In the genomic region with DNA sequence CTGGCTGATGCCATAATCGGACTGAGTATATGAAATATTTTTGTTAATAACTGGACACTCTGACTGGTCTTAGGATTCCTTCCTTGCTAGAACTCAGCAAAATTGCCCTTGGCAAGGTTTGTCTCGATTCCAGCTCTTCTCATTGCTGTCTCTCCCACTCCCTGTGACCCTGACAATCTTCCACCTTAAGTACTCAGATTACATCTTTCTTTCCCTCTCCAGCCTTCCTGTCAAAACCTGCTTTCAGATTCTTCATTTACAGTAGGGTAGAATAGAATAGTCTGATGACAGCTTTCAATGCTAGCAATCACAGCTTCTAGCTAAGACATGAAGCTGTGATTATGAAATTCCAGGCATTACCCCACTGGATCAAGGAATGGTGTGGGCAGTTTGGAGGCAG, we compare ENCODE assay signal across 2 cellular contexts.
A peak's percentile ranks its signal among the peaks of the same experiment; 100 is the strongest.
TF ChIP-seq lines count a peak whose summit lies in the region.

No MANE protein-coding gene starts in this region.

TF ChIP-seq in K562, 482 proteins besides CTCF, POLR2A, EP300 and RAD21 (continued from another document):
- TF ChIP-seq, protein P1, sequence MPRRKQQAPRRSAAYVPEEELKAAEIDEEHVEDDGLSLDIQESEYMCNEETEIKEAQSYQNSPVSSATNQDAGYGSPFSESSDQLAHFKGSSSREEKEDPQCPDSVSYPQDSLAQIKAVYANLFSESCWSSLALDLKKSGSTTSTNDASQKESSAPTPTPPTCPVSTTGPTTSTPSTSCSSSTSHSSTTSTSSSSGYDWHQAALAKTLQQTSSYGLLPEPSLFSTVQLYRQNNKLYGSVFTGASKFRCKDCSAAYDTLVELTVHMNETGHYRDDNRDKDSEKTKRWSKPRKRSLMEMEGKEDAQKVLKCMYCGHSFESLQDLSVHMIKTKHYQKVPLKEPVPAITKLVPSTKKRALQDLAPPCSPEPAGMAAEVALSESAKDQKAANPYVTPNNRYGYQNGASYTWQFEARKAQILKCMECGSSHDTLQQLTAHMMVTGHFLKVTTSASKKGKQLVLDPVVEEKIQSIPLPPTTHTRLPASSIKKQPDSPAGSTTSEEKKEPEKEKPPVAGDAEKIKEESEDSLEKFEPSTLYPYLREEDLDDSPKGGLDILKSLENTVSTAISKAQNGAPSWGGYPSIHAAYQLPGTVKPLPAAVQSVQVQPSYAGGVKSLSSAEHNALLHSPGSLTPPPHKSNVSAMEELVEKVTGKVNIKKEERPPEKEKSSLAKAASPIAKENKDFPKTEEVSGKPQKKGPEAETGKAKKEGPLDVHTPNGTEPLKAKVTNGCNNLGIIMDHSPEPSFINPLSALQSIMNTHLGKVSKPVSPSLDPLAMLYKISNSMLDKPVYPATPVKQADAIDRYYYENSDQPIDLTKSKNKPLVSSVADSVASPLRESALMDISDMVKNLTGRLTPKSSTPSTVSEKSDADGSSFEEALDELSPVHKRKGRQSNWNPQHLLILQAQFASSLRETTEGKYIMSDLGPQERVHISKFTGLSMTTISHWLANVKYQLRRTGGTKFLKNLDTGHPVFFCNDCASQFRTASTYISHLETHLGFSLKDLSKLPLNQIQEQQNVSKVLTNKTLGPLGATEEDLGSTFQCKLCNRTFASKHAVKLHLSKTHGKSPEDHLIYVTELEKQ (CRISPR knock-in tag; IDR thresholded peaks at IDR 0.05) = no peak
- TF ChIP-seq ARID2 (IDR thresholded peaks at IDR 0.05) = no peak
- TF ChIP-seq KDM1A (IDR thresholded peaks at IDR 0.05) = 0 out of 4 replicates have a peak, but pooled peaks of 1 of the 2 experiments have one; percentile 22
- TF ChIP-seq NR4A1 (CRISPR knock-in tag; IDR thresholded peaks at IDR 0.05) = no peak
- TF ChIP-seq NR4A1 (tag; IDR thresholded peaks at IDR 0.05) = no peak
TF ChIP-seq in K562: peak in this region for 1.

TF ChIP-seq in HEK293T, 16 proteins besides CTCF, POLR2A, EP300 and RAD21 (continued from another document):
- TF ChIP-seq SP1 (IDR thresholded peaks at IDR 0.05) (no peak), SUZ12 (IDR thresholded peaks at IDR 0.05) (no peak), CTBP1 (IDR thresholded peaks at IDR 0.05; ENCODE audit: borderline replicate concordance) (no peak), ARNT (IDR thresholded peaks at IDR 0.05) (no peak), FOXA1 (IDR thresholded peaks at IDR 0.05) (no peak), FOXM1 (IDR thresholded peaks at IDR 0.05; ENCODE audit: borderline replicate concordance) (no peak), HDGF (IDR thresholded peaks at IDR 0.05; ENCODE audit: borderline replicate concordance) (no peak)
